ENCODE assay signal across 1 cellular context in genomic region chr7:74042746-74043522, GRCh38.
TF ChIP-seq lines count a peak whose summit lies in the region.

No MANE protein-coding gene starts in this region.

TF ChIP-seq in HepG2, 621 proteins besides CTCF, POLR2A, EP300 and RAD21:
- TF ChIP-seq CEBPB (IDR thresholded peaks at IDR 0.05; ENCODE audit: borderline replicate concordance, low read depth, low read length), result peak; percentile 40; the same call in 1 of the 2 replicates
- no peak for TF ChIP-seq BORCS8-MEF2B (CRISPR knock-in tag; IDR thresholded peaks at IDR 0.05)
